ENCODE assay signal across 11 cellular contexts in genomic region chr3:134647902-134648760, GRCh38. TPM values are rescaled to one million over a fixed set of nuclear protein-coding genes. Genes with fewer than 3 reads are reported as not detected.
DNase-seq lines count a peak whose midpoint lies in the region; ATAC-seq and TF ChIP-seq lines count a peak whose summit lies in the region.
"Had no signal": no experiment of that assay in that cellular context is flagged by ENCODE, and none has a peak within 500 bp of the region (broad histone marks: within the 10 kb centered on the region; RNA-seq: fewer than 3 reads in every experiment).

No MANE protein-coding gene starts in this region.

- no peak overlapping the region for H3K27ac Mint-ChIP-seq in H9
- no peak overlapping the region for H3K27ac Mint-ChIP-seq in CD8-positive, alpha-beta T cell
- H3K27ac Mint-ChIP-seq in activated CD8-positive, alpha-beta T cell treated with anti-CD3 and anti-CD28 coated beads, Interleukin-2, amount 10 ng/mL, durations not matched to agents 7 days and 5 days = no peak overlapping the region

- no peak overlapping the region for H2BK15ac ChIP-seq in H9 (ENCODE audit: low read depth, low read length)

- no peak overlapping the region for H3T11ph ChIP-seq in H9 (ENCODE audit: low read length)

- DNase-seq in H9 = peak; percentile 20
- peak; percentile 33 to 80 (median 72) for DNase-seq in adrenal gland
- peak; percentile 68 for DNase-seq in mesenteric fat pad (ENCODE audit: low spot score)
- DNase-seq in gastrocnemius medialis = peak; percentile 82 to 90
- no peak for DNase-seq in CD8-positive, alpha-beta T cell
- DNase-seq in brain microvascular endothelial cell = no peak
- no peak for DNase-seq in activated CD8-positive, alpha-beta T cell treated with anti-CD3 and anti-CD28 coated beads, Interleukin-2, amount 10 ng/mL, durations not matched to agents 7 days and 5 days
- DNase-seq: AML-193, DMS 273 treated with DMSO at 0.1 percent for 48 hours had no signal

- H3K79me2 ChIP-seq in H9 (ENCODE audit: insufficient read depth, low read length) = no peaks in the 10 kb centered on the region

- H4K8ac ChIP-seq in H9 (replicated peaks; ENCODE audit: insufficient read length, low read depth, low read length) = no peak overlapping the region

- no peak overlapping the region for H2BK12ac ChIP-seq in H9 (ENCODE audit: insufficient read length, low read depth, low read length)

- in situ Hi-C loops in gastrocnemius medialis (cut with MboI; ENCODE audit: low sequenced_read_pairs in 4 of 4) = no loop called here
- in situ Hi-C loops in brain microvascular endothelial cell (cut with HindIII; ENCODE audit: low pct_ligation_motif_present, low sequenced_read_pairs) = no loop called here

- H4K91ac ChIP-seq in H9 (ENCODE audit: insufficient read length, low read depth, low read length) = no peak overlapping the region

- H3K4me3 ChIP-seq in adrenal gland (no peak overlapping the region), gastrocnemius medialis (no peak overlapping the region), brain microvascular endothelial cell (ENCODE audit: low read depth, low read length) (no peak overlapping the region)
- no peak overlapping the region for H3K4me3 ChIP-seq in CD8-positive, alpha-beta T cell (ENCODE audit: low read depth, low read length)
- H3K4me3 ChIP-seq: BLaER1 had no signal

- H4K5ac ChIP-seq in H9 (ENCODE audit: insufficient read length, low read depth, low read length) = no peak overlapping the region

- H2BK120ac ChIP-seq in H9 (ENCODE audit: low read depth, low read length, poor library complexity, severe bottlenecking) = no peak overlapping the region

- peak in 1 of 2 donors; percentile 5 for TF ChIP-seq POLR2A in adrenal gland (IDR thresholded peaks at IDR 0.05)
- no peak for TF ChIP-seq POLR2A in gastrocnemius medialis (IDR thresholded peaks at IDR 0.05)

- H2AK5ac ChIP-seq in H9 (ENCODE audit: insufficient read length, low read length) = no peak overlapping the region

- WGBS in H9 (ENCODE audit: extremely low coverage, insufficient read length, low lambda C conversion rate) = no CpG with 5 or more reads among the region's 15 CpGs
- WGBS in adrenal gland, 4 donors = 53 to 67% (median 63%) methylated on average over 8 to 15 of the region's 15 CpGs

- H3K23ac ChIP-seq in H9 (ENCODE audit: insufficient read length, low read depth, low read length) = no peak overlapping the region

- H3K27me3 Mint-ChIP-seq in H9 (ENCODE audit: low read depth) = peaks cover 100% of the 10 kb centered on the region
- peaks cover 16% of the 10 kb centered on the region for H3K27me3 Mint-ChIP-seq in CD8-positive, alpha-beta T cell (ENCODE audit: low read depth)
- peaks cover 25% of the 10 kb centered on the region for H3K27me3 Mint-ChIP-seq in activated CD8-positive, alpha-beta T cell treated with anti-CD3 and anti-CD28 coated beads, Interleukin-2, amount 10 ng/mL, durations not matched to agents 7 days and 5 days (ENCODE audit: low read depth)

- H2BK20ac ChIP-seq in H9 (ENCODE audit: low read depth, low read length, poor library complexity, severe bottlenecking) = no peak overlapping the region

- TF ChIP-seq CTCF in H9 (conservative IDR thresholded peaks at IDR 0.05) (no peak), adrenal gland (IDR thresholded peaks at IDR 0.05) (no peak), gastrocnemius medialis (IDR thresholded peaks at IDR 0.05 in 4 of 5, conservative IDR thresholded peaks at IDR 0.05 in 1 of 5) (no peak), brain microvascular endothelial cell (IDR thresholded peaks at IDR 0.05; ENCODE audit: low read depth, low read length, missing control alignments) (no peak)
- TF ChIP-seq CTCF in CD8-positive, alpha-beta T cell (IDR thresholded peaks at IDR 0.05) = no peak

- peak; percentile 63 to 67 for ATAC-seq in gastrocnemius medialis
- ATAC-seq in CD8-positive, alpha-beta T cell = no peak
- ATAC-seq in activated CD8-positive, alpha-beta T cell treated with anti-CD3 and anti-CD28 coated beads, Interleukin-2, amount 10 ng/mL, durations not matched to agents 7 days and 5 days = no peak

- intact Hi-C loops in adrenal gland (cut with DNase I) = no loop called here
- intact Hi-C loops in gastrocnemius medialis (cut with DNase I; ENCODE audit: low total_unique reads) = loop anchor here (10.0 kb wide), 1 partner anchor 497 kb away; no protein-coding TSS in a partner anchor
- intact Hi-C loops in CD8-positive, alpha-beta T cell (cut with DNase I, micrococcal nuclease) = no loop called here

- no peak overlapping the region for H3K4ac ChIP-seq in H9 (ENCODE audit: low read depth, low read length)

- no peak overlapping the region for H3K4me3 Mint-ChIP-seq in H9
- no peak overlapping the region for H3K4me3 Mint-ChIP-seq in CD8-positive, alpha-beta T cell
- no peak overlapping the region for H3K4me3 Mint-ChIP-seq in activated CD8-positive, alpha-beta T cell treated with anti-CD3 and anti-CD28 coated beads, Interleukin-2, amount 10 ng/mL, durations not matched to agents 7 days and 5 days

- H3K27ac ChIP-seq in H9 (ENCODE audit: insufficient read length, low read depth, low read length) = no peak overlapping the region
- peak overlapping the region in 3 of 5 donors; percentile 37 to 65 (median 48) for H3K27ac ChIP-seq in adrenal gland
- peak overlapping the region; percentile 39 to 78 (median 68) for H3K27ac ChIP-seq in gastrocnemius medialis
- H3K27ac ChIP-seq in CD8-positive, alpha-beta T cell (ENCODE audit: low read depth, low read length) = no peak overlapping the region
- H3K27ac ChIP-seq in brain microvascular endothelial cell = no peak overlapping the region
- H3K27ac ChIP-seq: BLaER1 had no signal

- peaks cover 60% of the 10 kb centered on the region for H3K27me3 ChIP-seq in H9 (ENCODE audit: insufficient read depth, low read length)
- no peaks in the 10 kb centered on the region for H3K27me3 ChIP-seq in adrenal gland
- H3K27me3 ChIP-seq in gastrocnemius medialis = no peaks in the 10 kb centered on the region
- no peaks in the 10 kb centered on the region for H3K27me3 ChIP-seq in CD8-positive, alpha-beta T cell (ENCODE audit: insufficient read depth, low read length)
- no peaks in the 10 kb centered on the region for H3K27me3 ChIP-seq in brain microvascular endothelial cell (replicated peaks)
- H3K27me3 ChIP-seq: BLaER1 had no signal

- no peak overlapping the region for H3K18ac ChIP-seq in H9 (ENCODE audit: insufficient read length, low read depth, low read length)

- no peaks in the 10 kb centered on the region for H3K79me1 ChIP-seq in H9 (ENCODE audit: insufficient read depth, low read depth, low read length, poor library complexity, severe bottlenecking)

- H3K9me3 ChIP-seq in H9 (ENCODE audit: control insufficient read depth, low read depth, low read length) (no peaks in the 10 kb centered on the region), adrenal gland (replicated peaks in 1 of 3) (no peaks in the 10 kb centered on the region), gastrocnemius medialis (no peaks in the 10 kb centered on the region)
- H3K9me3 ChIP-seq in CD8-positive, alpha-beta T cell (ENCODE audit: low read length) = no peaks in the 10 kb centered on the region
- H3K9me3 ChIP-seq: BLaER1 had no signal

- peaks cover 8 to 14% of the 10 kb centered on the region in 2 experiments for H3K4me1 Mint-ChIP-seq in H9
- peaks cover 2% of the 10 kb centered on the region for H3K4me1 Mint-ChIP-seq in CD8-positive, alpha-beta T cell (ENCODE audit: low read depth)
- no peaks in the 10 kb centered on the region for H3K4me1 Mint-ChIP-seq in activated CD8-positive, alpha-beta T cell treated with anti-CD3 and anti-CD28 coated beads, Interleukin-2, amount 10 ng/mL, durations not matched to agents 7 days and 5 days (ENCODE audit: low read depth)

- H3K36me3 ChIP-seq in adrenal gland (replicated peaks in 1 of 2) (no peaks in the 10 kb centered on the region), gastrocnemius medialis (no peaks in the 10 kb centered on the region), brain microvascular endothelial cell (replicated peaks) (no peaks in the 10 kb centered on the region)
- H3K36me3 ChIP-seq in CD8-positive, alpha-beta T cell (ENCODE audit: insufficient read depth, low read length) = no peaks in the 10 kb centered on the region
- H3K36me3 ChIP-seq: BLaER1 had no signal

- no peaks in the 10 kb centered on the region for H3K36me3 Mint-ChIP-seq in H9 (ENCODE audit: insufficient read depth in 1 of 3, low read depth in 3 of 3)
- H3K36me3 Mint-ChIP-seq in CD8-positive, alpha-beta T cell = no peaks in the 10 kb centered on the region
- no peaks in the 10 kb centered on the region for H3K36me3 Mint-ChIP-seq in activated CD8-positive, alpha-beta T cell treated with anti-CD3 and anti-CD28 coated beads, Interleukin-2, amount 10 ng/mL, durations not matched to agents 7 days and 5 days (ENCODE audit: low read depth)

- no peak overlapping the region for H3K56ac ChIP-seq in H9 (ENCODE audit: insufficient read length, low read depth, low read length)

- H3K9me3 Mint-ChIP-seq in H9 = no peaks in the 10 kb centered on the region; a peak in 1 of 5 replicates
- H3K9me3 Mint-ChIP-seq in CD8-positive, alpha-beta T cell = no peaks in the 10 kb centered on the region
- no peaks in the 10 kb centered on the region for H3K9me3 Mint-ChIP-seq in activated CD8-positive, alpha-beta T cell treated with anti-CD3 and anti-CD28 coated beads, Interleukin-2, amount 10 ng/mL, durations not matched to agents 7 days and 5 days (ENCODE audit: insufficient read depth)

- CTCF ChIA-PET in CD8-positive, alpha-beta T cell (lab: Charles Lee) = no interaction called here
- CTCF ChIA-PET in activated CD8-positive, alpha-beta T cell treated with anti-CD3 and anti-CD28 coated beads, Interleukin-2, amount 10 ng/mL, durations not matched to agents 7 days and 5 days (lab: Charles Lee) = no interaction called here

- H3K23me2 ChIP-seq in H9 (ENCODE audit: insufficient read length, low read depth, low read length, poor library complexity, severe bottlenecking) = no peaks in the 10 kb centered on the region

- no peaks in the 10 kb centered on the region for H3K4me1 ChIP-seq in H9 (ENCODE audit: insufficient read depth, low read length)
- H3K4me1 ChIP-seq in adrenal gland (replicated peaks in 1 of 2) = peaks cover 10 to 44% of the 10 kb centered on the region in 2 donors
- peaks cover 66 to 74% of the 10 kb centered on the region in 2 donors for H3K4me1 ChIP-seq in gastrocnemius medialis
- no peaks in the 10 kb centered on the region for H3K4me1 ChIP-seq in CD8-positive, alpha-beta T cell (ENCODE audit: insufficient read depth, low read length)
- H3K4me1 ChIP-seq: BLaER1 had no signal

- POLR2A ChIA-PET in CD8-positive, alpha-beta T cell (lab: Charles Lee) = no interaction called here
- POLR2A ChIA-PET in activated CD8-positive, alpha-beta T cell treated with anti-CD3 and anti-CD28 coated beads, Interleukin-2, amount 10 ng/mL, durations not matched to agents 7 days and 5 days (lab: Charles Lee) = no interaction called here

- no peak overlapping the region for H2AFZ ChIP-seq in H9 (ENCODE audit: low read length)

- no peaks in the 10 kb centered on the region for H4K20me1 ChIP-seq in H9 (ENCODE audit: control insufficient read depth, insufficient read depth, insufficient read length)
- H4K20me1 ChIP-seq: BLaER1 had no signal

- no peak overlapping the region for H2BK5ac ChIP-seq in H9 (ENCODE audit: insufficient read length, low read length)

- no peak overlapping the region for H3K14ac ChIP-seq in H9 (ENCODE audit: insufficient read depth, low read length)

- no peak overlapping the region for H3K9ac ChIP-seq in H9 (ENCODE audit: extremely low read depth, insufficient read length, low read length)
- H3K9ac ChIP-seq: BLaER1 had no signal

- H3K4me2 ChIP-seq in H9 (ENCODE audit: insufficient read depth, insufficient read length, low read length) = no peak overlapping the region
- H3K4me2 ChIP-seq: BLaER1 had no signal

RNA-seq across cellular contexts. Expression of gene KY, which starts 2.7 kb away (rescaled TPM):
- total RNA-seq in H9 (2021) = not detected in 2 replicates
- total RNA-seq in adrenal gland = 10 to 100 TPM in 4 of 8 donors, 1 to 10 TPM in 4; 1.3 to 21.1 (median 12.7) TPM
- polyA plus RNA-seq in adrenal gland = 1 to 10 TPM; 1.9 to 3.7 (median 1.9) TPM
- total RNA-seq in mesenteric fat pad = not detected
- 1 to 10 TPM in 3 of 4 donors, under 1 TPM in 1; 0.68 to 3.3 (median 1.8) TPM for total RNA-seq in gastrocnemius medialis
- not detected for total RNA-seq in CD8-positive, alpha-beta T cell
- not detected for total RNA-seq in activated CD8-positive, alpha-beta T cell treated with anti-CD3 and anti-CD28 coated beads, Interleukin-2, amount 10 ng/mL, durations not matched to agents 7 days and 5 days
- total RNA-seq: A673 had no signal

Comparison
In these comparisons a context has a peak if more than half of its experiments do, and no peak if none do; other contexts are left out.
1. DNase-seq: peak in H9 (single experiment), adrenal gland (7 of 7), mesenteric fat pad (single experiment) and gastrocnemius medialis (2 of 2); none in CD8-positive, alpha-beta T cell (0 of 7), brain microvascular endothelial cell (single experiment) and activated CD8-positive, alpha-beta T cell treated with anti-CD3 and anti-CD28 coated beads, Interleukin-2, amount 10 ng/mL, durations not matched to agents 7 days and 5 days (single experiment).
2. H3K27ac ChIP-seq: peak in adrenal gland (3 of 5) and gastrocnemius medialis (4 of 4); none in H9 (single experiment), CD8-positive, alpha-beta T cell (single experiment) and brain microvascular endothelial cell (single experiment).
3. ATAC-seq: peak in gastrocnemius medialis (2 of 2); none in CD8-positive, alpha-beta T cell (single experiment) and activated CD8-positive, alpha-beta T cell treated with anti-CD3 and anti-CD28 coated beads, Interleukin-2, amount 10 ng/mL, durations not matched to agents 7 days and 5 days (single experiment).